ENCODE assay signal across 1 cellular context in genomic region chr10:95963992-95964391, GRCh38.
TF ChIP-seq lines count a peak whose summit lies in the region.

No MANE protein-coding gene starts in this region.

TF ChIP-seq in H1, 55 proteins besides CTCF, POLR2A, EP300 and RAD21:
- TF ChIP-seq RBBP5 (IDR thresholded peaks at IDR 0.05; ENCODE audit: borderline replicate concordance, low read depth, low read length): no peak
- no peak for TF ChIP-seq BRCA1 (IDR thresholded peaks at IDR 0.05; ENCODE audit: low read depth, low read length)
- no peak for TF ChIP-seq TCF12 (IDR thresholded peaks at IDR 0.05; ENCODE audit: low read depth, low read length)
- no peak for TF ChIP-seq CHD7 (IDR thresholded peaks at IDR 0.05; ENCODE audit: insufficient replicate concordance, low read length)
- TF ChIP-seq CTBP2 (IDR thresholded peaks at IDR 0.05; ENCODE audit: borderline replicate concordance, insufficient read depth, insufficient read length, low read length): no peak
